14 cellular contexts compared by ENCODE assay signal in genomic region chr6:107066697-107067659, GRCh38. TPM values are rescaled to one million over a fixed set of nuclear protein-coding genes. Genes with fewer than 3 reads are reported as not detected.
A peak's percentile ranks its signal among the peaks of the same experiment; 100 is the strongest.
DNase-seq lines count a peak whose midpoint lies in the region; ATAC-seq, FAIRE-seq and TF ChIP-seq lines count a peak whose summit lies in the region.
"Had no signal": no experiment of that assay in that cellular context is flagged by ENCODE, and none has a peak within 500 bp of the region (broad histone marks: within the 10 kb centered on the region; RNA-seq: fewer than 3 reads in every experiment).

No MANE protein-coding gene starts in this region.

- DNase-seq in stimulated activated CD4-positive, alpha-beta T cell treated with anti-CD3 and anti-CD28 coated beads, Interleukin-15, amount 100 ng/mL, for 24 hours: peak; percentile 8
- no peak for DNase-seq in stimulated activated CD4-positive, alpha-beta T cell treated with anti-CD3 and anti-CD28 coated beads, Interleukin-2, amount 100 ng/mL, for 24 hours
- DNase-seq in H1 (ENCODE audit: low read depth in 1 of 2, low spot score in 2 of 2) (no peak), NCI-H146 (lab: John Stamatoyannopoulos, UW) (no peak)
- DNase-seq in naive thymus-derived CD4-positive, alpha-beta T cell: no peak
- DNase-seq: dermis blood vessel endothelial cell, DMS153, OCI-M1 had no signal

- peaks cover 0 to 9% (median 4%) of the 10 kb centered on the region in 4 experiments; a peak in 6 of 7 replicates for H3K4me1 ChIP-seq in H1 (replicated peaks in 1 of 4; ENCODE audit: control insufficient read depth in 3 of 4, insufficient read depth in 4 of 4, low read length in 3 of 4)
- H3K4me1 ChIP-seq in naive thymus-derived CD4-positive, alpha-beta T cell (ENCODE audit: control insufficient read depth in 2 of 2, insufficient read depth in 2 of 2, low read length in 2 of 2): peaks cover 0 to 6% of the 10 kb centered on the region in 2 donors

- no peak overlapping the region for H3K4me2 ChIP-seq in H1 (ENCODE audit: insufficient read depth in 1 of 2, low read depth in 2 of 2, low read length in 2 of 2)

- H3K9me3 ChIP-seq in H1 (ENCODE audit: insufficient read depth in 2 of 2, low read depth in 1 of 2, low read length in 1 of 2): no peaks in the 10 kb centered on the region
- no peaks in the 10 kb centered on the region for H3K9me3 ChIP-seq in naive thymus-derived CD4-positive, alpha-beta T cell (ENCODE audit: control insufficient read depth in 2 of 3, low read length in 3 of 3)
- H3K9me3 ChIP-seq: vagina had no signal

- no peak overlapping the region for H2BK5ac ChIP-seq in H1 (ENCODE audit: low read depth, low read length)

- POLR2A ChIA-PET in H1 (lab: Charles Lee; ENCODE audit: partially characterized antibody): interaction anchor here (1.1 to 1.2 kb wide), 2 partner anchors 9 to 47 kb away, joined by 3 read pairs; no protein-coding TSS in a partner anchor
- POLR2A ChIA-PET in naive thymus-derived CD4-positive, alpha-beta T cell (lab: Charles Lee): no interaction called here

- 0 out of 2 replicates have a peak overlapping the region, but pooled peaks have one; percentile 17 for H3K27ac ChIP-seq in H1 (ENCODE audit: low read depth, low read length)
- H3K27ac ChIP-seq in naive thymus-derived CD4-positive, alpha-beta T cell (ENCODE audit: low read depth, low read length): no peak overlapping the region
- H3K27ac ChIP-seq: vagina had no signal

- H4K8ac ChIP-seq in H1 (ENCODE audit: extremely low read depth, insufficient read depth, low read length): no peak overlapping the region

- no peak overlapping the region for H3K4ac ChIP-seq in H1 (replicated peaks; ENCODE audit: insufficient read length, low read depth, low read length)

- no peak overlapping the region for H2BK120ac ChIP-seq in H1 (replicated peaks; ENCODE audit: low read depth, low read length)

- no peak overlapping the region for H3K14ac ChIP-seq in H1 (ENCODE audit: insufficient read length)

- H3K4me3 ChIP-seq in H1 (ENCODE audit: extremely low read depth in 1 of 4, insufficient read depth in 2 of 4, low read depth in 3 of 4, low read length in 4 of 4): no peak overlapping the region
- no peak overlapping the region for H3K4me3 ChIP-seq in naive thymus-derived CD4-positive, alpha-beta T cell (ENCODE audit: low read length)
- H3K4me3 ChIP-seq: vagina had no signal

- no peak overlapping the region for H4K5ac ChIP-seq in H1 (ENCODE audit: insufficient read length, low read depth, low read length)

- no peaks in the 10 kb centered on the region for H4K20me1 ChIP-seq in H1 (replicated peaks in 1 of 2; ENCODE audit: control insufficient read depth in 1 of 2, insufficient read depth in 2 of 2, low read length in 2 of 2)

- peaks cover 2% of the 10 kb centered on the region; the same call in 1 of the 2 replicates for H3K79me1 ChIP-seq in H1 (ENCODE audit: low read depth, low read length)

- peak; percentile 53 for ATAC-seq in HG02973 (IDR thresholded peaks at IDR 0.05; ENCODE audit: unreplicated experiment)
- ATAC-seq in activated CD4-positive, CD25-positive, alpha-beta regulatory T cell treated with anti-CD3 and anti-CD28 coated beads, Interleukin-2, amount 50 U/mL, for 24 hours: no peak
- ATAC-seq in HG02759 (IDR thresholded peaks at IDR 0.05; ENCODE audit: unreplicated experiment): no peak
- ATAC-seq in naive thymus-derived CD4-positive, alpha-beta T cell: no peak

- H3K56ac ChIP-seq in H1 (replicated peaks; ENCODE audit: insufficient read length, low read depth, low read length): no peak overlapping the region

- H3K18ac ChIP-seq in H1 (ENCODE audit: extremely low read depth, low read length): no peak overlapping the region

- peaks cover 0 to 18% (median 0%) of the 10 kb centered on the region in 5 donors for H3K36me3 Mint-ChIP-seq in naive thymus-derived CD4-positive, alpha-beta T cell

- intact Hi-C loops in naive thymus-derived CD4-positive, alpha-beta T cell (cut with micrococcal nuclease): no loop called here

- no peak overlapping the region for H4K91ac ChIP-seq in H1 (replicated peaks; ENCODE audit: insufficient read length, low read length)

- H3K23me2 ChIP-seq in H1 (ENCODE audit: low read depth, low read length): no peaks in the 10 kb centered on the region

- no peak overlapping the region for H3K9ac ChIP-seq in H1 (replicated peaks in 1 of 4; ENCODE audit: extremely low read depth in 1 of 4, low read depth in 3 of 4, low read length in 3 of 4)

- no peak for TF ChIP-seq RAD21 in H1 (IDR thresholded peaks at IDR 0.05 in 1 of 2, conservative IDR thresholded peaks at IDR 0.05 in 1 of 2; ENCODE audit: low read depth in 2 of 2, low read length in 2 of 2)

- H3K79me2 ChIP-seq in H1 (ENCODE audit: control insufficient read depth in 1 of 2, insufficient read depth in 2 of 2, low read length in 2 of 2): no peaks in the 10 kb centered on the region

- H3K23ac ChIP-seq in H1 (ENCODE audit: insufficient read length): no peak overlapping the region

- H3K4me1 Mint-ChIP-seq in naive thymus-derived CD4-positive, alpha-beta T cell: peaks cover 5 to 36% (median 18%) of the 10 kb centered on the region in 7 donors

- no peaks in the 10 kb centered on the region for H3K27me3 ChIP-seq in H1 (replicated peaks in 1 of 4; ENCODE audit: control insufficient read depth in 3 of 4, extremely low read depth in 1 of 4, insufficient read depth in 3 of 4, low read length in 3 of 4)
- no peaks in the 10 kb centered on the region for H3K27me3 ChIP-seq in naive thymus-derived CD4-positive, alpha-beta T cell (ENCODE audit: control insufficient read depth in 2 of 2, insufficient read depth in 2 of 2, low read length in 2 of 2)
- H3K27me3 ChIP-seq: vagina had no signal

- no peak for TF ChIP-seq POLR2A in H1 (IDR thresholded peaks at IDR 0.05; ENCODE audit: control extremely low read depth in 1 of 2, low read depth in 2 of 2, low read length in 2 of 2)

- H3K36me3 ChIP-seq in H1 (ENCODE audit: control insufficient read depth in 2 of 4, insufficient read depth in 4 of 4, low read length in 3 of 4): peaks cover 7 to 45% (median 26%) of the 10 kb centered on the region in 4 experiments; a peak in 7 of 8 replicates
- H3K36me3 ChIP-seq in naive thymus-derived CD4-positive, alpha-beta T cell (ENCODE audit: control insufficient read depth in 2 of 3, insufficient read depth in 3 of 3, low read length in 3 of 3): peaks cover 0 to 8% (median 0%) of the 10 kb centered on the region in 3 experiments
- H3K36me3 ChIP-seq: vagina had no signal

- CTCF ChIA-PET in H1 (lab: Charles Lee; ENCODE audit: partially characterized antibody): interaction anchor here (0.7 to 1.2 kb wide), 4 partner anchors 11 to 706 kb away, joined by 3 to 4 read pairs (median 3); partner anchors contain the start of gene CRYBG1
- CTCF ChIA-PET in naive thymus-derived CD4-positive, alpha-beta T cell (lab: Charles Lee): no interaction called here

- no peak for FAIRE-seq in H1 (lab: Jason Lieb, UNC)

- no peak for TF ChIP-seq EP300 in H1 (IDR thresholded peaks at IDR 0.05; ENCODE audit: borderline replicate concordance in 1 of 2, low read depth in 2 of 2, low read length in 2 of 2)

- no peaks in the 10 kb centered on the region for H3K9me3 Mint-ChIP-seq in naive thymus-derived CD4-positive, alpha-beta T cell
- H3K9me3 Mint-ChIP-seq: memory B cell had no signal

- no peak overlapping the region for H2AK5ac ChIP-seq in H1 (ENCODE audit: low read depth, low read length)

- no peak overlapping the region for H2BK20ac ChIP-seq in H1 (ENCODE audit: low read length)

- H3K27me3 Mint-ChIP-seq in naive thymus-derived CD4-positive, alpha-beta T cell: no peaks in the 10 kb centered on the region
- H3K27me3 Mint-ChIP-seq: activated naive CD8-positive, alpha-beta T cell; memory B cell had no signal

- peak overlapping the region in 2 of 9 donors; percentile 56 to 76 for H3K27ac Mint-ChIP-seq in naive thymus-derived CD4-positive, alpha-beta T cell
- H3K27ac Mint-ChIP-seq: activated naive CD8-positive, alpha-beta T cell; memory B cell had no signal

- H2BK12ac ChIP-seq in H1 (ENCODE audit: low read depth, low read length): no peak overlapping the region

- WGBS in H1 (ENCODE audit: extremely low coverage in 1 of 2, insufficient coverage in 1 of 2, insufficient read length in 1 of 2, insufficient replicate concordance in 2 of 2, low coverage in 1 of 2, low lambda C conversion rate in 2 of 2, missing lambda C conversion rate in 1 of 2), 2 experiments: 88% methylated on average over 9 of the region's 9 CpGs; no CpG with 5 or more reads in 1 of the 2 experiments

- no peak overlapping the region for H2AFZ ChIP-seq in H1 (ENCODE audit: low read length)

- H3K4me3 Mint-ChIP-seq in naive thymus-derived CD4-positive, alpha-beta T cell: no peak overlapping the region
- H3K4me3 Mint-ChIP-seq: activated naive CD8-positive, alpha-beta T cell; memory B cell had no signal

- no peak overlapping the region for H2BK15ac ChIP-seq in H1 (ENCODE audit: low read length)

- TF ChIP-seq CTCF in H1 (IDR thresholded peaks at IDR 0.05; ENCODE audit: control extremely low read depth in 1 of 3, insufficient read depth in 1 of 3, low read depth in 1 of 3, low read length in 3 of 3): no peak

RNA-seq across cellular contexts. Expression of gene MTRES1, which starts 39.0 kb away (rescaled TPM):
- total RNA-seq in H1 (2021; fragmentation: NEBNext Ultra II Directional; extraction: Animal tissue kit (Norgen Biotek cat#: 25700)): 17.2 and 20.3 TPM in 2 replicates
- polyA plus RNA-seq in H1 (2011; rRNA removed): 5.2 and 6.4 TPM in 2 replicates
- 11.9 TPM for polyA plus RNA-seq in H1 (2011; cell fraction: cytosol; rRNA removed)
- 7.7 TPM for polyA plus RNA-seq in H1 (2011; cell fraction: nucleus; rRNA removed)
- 14.3 to 16.8 TPM (median 14.9 TPM) in 4 replicates for polyA plus RNA-seq in H1 (2012, experiment 1 of 2)
- 8.3 TPM for polyA plus RNA-seq in H1 (2012, experiment 2 of 2)
- polyA plus RNA-seq in H1 (2013, experiment 1 of 2): 26.4 TPM
- polyA plus RNA-seq in H1 (2013, experiment 2 of 2): 27.6 TPM
- 4.1 and 5.4 TPM in 2 replicates for polyA minus RNA-seq in H1 (2011; rRNA and poly(A)+ RNA removed)
- 3.7 TPM for polyA minus RNA-seq in H1 (2011; cell fraction: cytosol; rRNA and poly(A)+ RNA removed)
- 9.7 TPM for polyA minus RNA-seq in H1 (2011; cell fraction: nucleus; rRNA and poly(A)+ RNA removed)
- 10 to 100 TPM; 10.8 to 21.7 (median 19.5) TPM for total RNA-seq in naive thymus-derived CD4-positive, alpha-beta T cell
- polyA plus RNA-seq in naive thymus-derived CD4-positive, alpha-beta T cell: 10 to 100 TPM; 13.9 to 20.2 TPM

RNA-seq across cellular contexts. Expression of gene BEND3, which starts 48.3 kb away (rescaled TPM):
- total RNA-seq in H1 (2021; fragmentation: NEBNext Ultra II Directional; extraction: Animal tissue kit (Norgen Biotek cat#: 25700)): 38.8 and 40.8 TPM in 2 replicates
- 25.2 and 26.2 TPM in 2 replicates for polyA plus RNA-seq in H1 (2011; rRNA removed)
- polyA plus RNA-seq in H1 (2011; cell fraction: cytosol; rRNA removed): 21.1 TPM
- polyA plus RNA-seq in H1 (2011; cell fraction: nucleus; rRNA removed): 48.4 TPM
- polyA plus RNA-seq in H1 (2012, experiment 1 of 2): 22.5 to 25.1 TPM (median 23.6 TPM) in 4 replicates
- polyA plus RNA-seq in H1 (2012, experiment 2 of 2): 15.4 TPM
- 17.8 TPM for polyA plus RNA-seq in H1 (2013, experiment 1 of 2)
- 16.3 TPM for polyA plus RNA-seq in H1 (2013, experiment 2 of 2)
- polyA minus RNA-seq in H1 (2011; rRNA and poly(A)+ RNA removed): 42.9 and 43.2 TPM in 2 replicates
- polyA minus RNA-seq in H1 (2011; cell fraction: cytosol; rRNA and poly(A)+ RNA removed): 38.0 TPM
- 31.0 TPM for polyA minus RNA-seq in H1 (2011; cell fraction: nucleus; rRNA and poly(A)+ RNA removed)
- 1 to 10 TPM; 1.1 to 4.1 (median 1.4) TPM for total RNA-seq in naive thymus-derived CD4-positive, alpha-beta T cell
- under 1 TPM; 0.34 to 0.62 TPM for polyA plus RNA-seq in naive thymus-derived CD4-positive, alpha-beta T cell
